18 cellular contexts compared by ENCODE assay signal in genomic region chr3:123711356-123711755, GRCh38.
DNase-seq lines count a peak whose midpoint lies in the region; ATAC-seq and TF ChIP-seq lines count a peak whose summit lies in the region.
"Had no signal": no experiment of that assay in that cellular context is flagged by ENCODE, and none has a peak within 500 bp of the region (broad histone marks: within the 10 kb centered on the region; RNA-seq: fewer than 3 reads in every experiment).

No MANE protein-coding gene starts in this region.

- ATAC-seq in left lobe of liver (peak; percentile 6), upper lobe of right lung (no peak), GM19351 (IDR thresholded peaks at IDR 0.05; ENCODE audit: unreplicated experiment) (no peak), HG02852 (IDR thresholded peaks at IDR 0.05; ENCODE audit: unreplicated experiment) (no peak)

- DNase-seq in chondrocyte (ENCODE audit: low spot score) (no peak), left lobe of liver (ENCODE audit: low spot score) (peak; percentile 21), spleen (peak; percentile 47), upper lobe of right lung (peak; percentile 21)
- no peak for DNase-seq in activated CD4-positive, alpha-beta T cell treated with anti-CD3 and anti-CD28 coated beads for 48 hours
- DNase-seq: CD4-positive, CD25-positive, alpha-beta regulatory T cell; DMS79 treated with DMSO at 0.1 percent for 48 hours; GOT3; HCEC 1CT; MV-4-11; NCI-H1105 treated with DMSO at 0.1 percent for 48 hours; NCI-H2081; NCI-H2171; NCI-H524 treated with DMSO at 0.1 percent for 48 hours had no signal

- H3K27me3 ChIP-seq in spleen (replicated peaks in 1 of 7) (no peaks in the 10 kb centered on the region), upper lobe of right lung (no peaks in the 10 kb centered on the region)
- H3K27me3 ChIP-seq: Peyer's patch had no signal

- H3K9me3 ChIP-seq in spleen (no peaks in the 10 kb centered on the region), upper lobe of right lung (no peaks in the 10 kb centered on the region)
- H3K9me3 ChIP-seq: Peyer's patch had no signal

- H3K27ac ChIP-seq in spleen = peak overlapping the region in 2 of 8 donors; percentile 56 to 57
- no peak overlapping the region for H3K27ac ChIP-seq in upper lobe of right lung

- H3K27me3 Mint-ChIP-seq in chondrocyte (ENCODE audit: low read depth) = no peaks in the 10 kb centered on the region

- peaks cover 58% of the 10 kb centered on the region for H3K4me1 Mint-ChIP-seq in chondrocyte (ENCODE audit: low read depth)
- H3K4me1 Mint-ChIP-seq: CD4-positive, CD25-positive, alpha-beta regulatory T cell had no signal

- peak overlapping the region; percentile 93 for H3K27ac Mint-ChIP-seq in chondrocyte (ENCODE audit: unreplicated experiment)
- H3K27ac Mint-ChIP-seq: CD4-positive, CD25-positive, alpha-beta regulatory T cell had no signal

- no peaks in the 10 kb centered on the region for H3K36me3 Mint-ChIP-seq in chondrocyte (ENCODE audit: low read depth)
- H3K36me3 Mint-ChIP-seq: CD4-positive, CD25-positive, alpha-beta regulatory T cell; IgD-negative memory B cell had no signal

- H3K4me1 ChIP-seq in spleen (peaks cover 0 to 15% (median 8%) of the 10 kb centered on the region in 6 donors), upper lobe of right lung (peaks cover 11% of the 10 kb centered on the region)

- H3K4me3 ChIP-seq in spleen (no peak overlapping the region), upper lobe of right lung (no peak overlapping the region)
- H3K4me3 ChIP-seq: Peyer's patch had no signal

- 80 to 96% (median 89%) methylated on average over 3 of the region's 3 CpGs for WGBS in spleen, 5 donors

- H3K36me3 ChIP-seq in spleen (no peaks in the 10 kb centered on the region), upper lobe of right lung (peaks cover 7% of the 10 kb centered on the region)
- H3K36me3 ChIP-seq: Peyer's patch had no signal

- peaks cover under 1% of the 10 kb centered on the region for H3K9me3 Mint-ChIP-seq in chondrocyte (ENCODE audit: low read depth)
- H3K9me3 Mint-ChIP-seq: CD4-positive, CD25-positive, alpha-beta regulatory T cell; IgD-negative memory B cell had no signal

- H3K4me3 Mint-ChIP-seq in chondrocyte (ENCODE audit: unreplicated experiment) = no peak overlapping the region
- H3K4me3 Mint-ChIP-seq: CD4-positive, CD25-positive, alpha-beta regulatory T cell; IgD-negative memory B cell had no signal

- no peak for TF ChIP-seq POLR2A in spleen (IDR thresholded peaks at IDR 0.05)

- intact Hi-C loops in spleen (cut with DNase I; ENCODE audit: low total_unique reads) (no loop called here), upper lobe of right lung (cut with DNase I) (no loop called here)

- TF ChIP-seq CTCF in chondrocyte (IDR thresholded peaks at IDR 0.05) = no peak
- TF ChIP-seq CTCF in spleen (IDR thresholded peaks at IDR 0.05 in 8 of 11, conservative IDR thresholded peaks at IDR 0.05 in 3 of 11) = no peak
- TF ChIP-seq CTCF in upper lobe of right lung (IDR thresholded peaks at IDR 0.05) = no peak

Comparison
In these comparisons a context has a peak if more than half of its experiments do, and no peak if none do; other contexts are left out.
1. DNase-seq: peak in left lobe of liver (single experiment), spleen (single experiment) and upper lobe of right lung (single experiment); none in chondrocyte (single experiment) and activated CD4-positive, alpha-beta T cell treated with anti-CD3 and anti-CD28 coated beads for 48 hours (single experiment).